Comparison of ENCODE assay signal across 24 cellular contexts in genomic region chr5:33324667-33325307, GRCh38.
DNase-seq lines count a peak whose midpoint lies in the region; ATAC-seq and TF ChIP-seq lines count a peak whose summit lies in the region.
"Had no signal": no experiment of that assay in that cellular context is flagged by ENCODE, and none has a peak within 500 bp of the region (broad histone marks: within the 10 kb centered on the region; RNA-seq: fewer than 3 reads in every experiment).

No MANE protein-coding gene starts in this region.

- WGBS in sigmoid colon, 2 donors, result 74 to 77% methylated on average over 2 of the region's 2 CpGs

- H3K4me1 ChIP-seq in adipocyte (ENCODE audit: control insufficient read depth, insufficient read depth, low read length), result peaks cover 55% of the 10 kb centered on the region
- H3K4me1 ChIP-seq in sigmoid colon, result peaks cover 0 to 72% (median 56%) of the 10 kb centered on the region in 4 donors
- H3K4me1 ChIP-seq: Caco-2, HAP-1, SJCRH30 had no signal

- DNase-seq in AG10803 (ENCODE audit: low read depth), result peak; percentile 29
- peak; percentile 50 for DNase-seq in adipocyte (ENCODE audit: low read depth)
- DNase-seq in fibroblast of gingiva (ENCODE audit: low read depth), result peak; percentile 50
- no peak for DNase-seq in sigmoid colon
- DNase-seq in SK-N-DZ (ENCODE audit: low spot score), result no peak
- DNase-seq: ACHN; Caco-2; CD4-positive, alpha-beta memory T cell; DMS 273 treated with DMSO at 0.1 percent for 48 hours; DMS79 treated with DMSO at 0.1 percent for 48 hours; NCI-H1105; NCI-H2029 treated with DMSO at 0.1 percent for 48 hours; NCI-H226; NCI-H510A treated with DMSO at 0.1 percent for 48 hours; NCI-H774; Peyer's patch; SJCRH30 had no signal

- H3K27ac ChIP-seq in sigmoid colon, result peak overlapping the region; percentile 7 to 77 (median 67)
- H3K27ac ChIP-seq: 22Rv1; BLaER1 treated with 17β-estradiol and CSF1 and Interleukin-3, amounts not matched to agents 10 nM and 100 nM; SJCRH30 had no signal

- no peak for TF ChIP-seq CTCF in AG10803 (conservative IDR thresholded peaks at IDR 0.05; ENCODE audit: low read length)
- TF ChIP-seq CTCF in sigmoid colon (IDR thresholded peaks at IDR 0.05), result no peak

- TF ChIP-seq POLR2A in sigmoid colon (IDR thresholded peaks at IDR 0.05), result no peak

- H3K4me3 ChIP-seq in AG10803 (ENCODE audit: low read length) (no peak overlapping the region), adipocyte (ENCODE audit: low read length) (no peak overlapping the region), sigmoid colon (no peak overlapping the region)
- H3K4me3 ChIP-seq: BLaER1 treated with 17β-estradiol and CSF1 and Interleukin-3, amounts not matched to agents 10 nM and 100 nM; GM12878; HAP-1; Peyer's patch; SJCRH30 had no signal

- intact Hi-C loops in sigmoid colon (cut with DNase I), result loop anchor here (5.0 kb wide), 2 partner anchors 38 to 83 kb away; no protein-coding TSS in a partner anchor

- ATAC-seq in GM18861 (IDR thresholded peaks at IDR 0.05; ENCODE audit: unreplicated experiment) (no peak), HG02623 (IDR thresholded peaks at IDR 0.05; ENCODE audit: unreplicated experiment) (no peak), GM18870 (IDR thresholded peaks at IDR 0.05; ENCODE audit: unreplicated experiment) (no peak)
- ATAC-seq: GM12878 had no signal

- TF ChIP-seq EP300 in sigmoid colon (IDR thresholded peaks at IDR 0.05), result peak in 1 of 4 donors; percentile 19

- no peaks in the 10 kb centered on the region for H3K27me3 ChIP-seq in adipocyte (replicated peaks; ENCODE audit: control insufficient read depth, insufficient read depth, low read length)
- H3K27me3 ChIP-seq in sigmoid colon, result no peaks in the 10 kb centered on the region
- H3K27me3 ChIP-seq: BLaER1 treated with 17β-estradiol and CSF1 and Interleukin-3, amounts not matched to agents 10 nM and 100 nM; Peyer's patch; SJCRH30 had no signal

- H3K36me3 ChIP-seq in adipocyte (ENCODE audit: control insufficient read depth, insufficient read depth, low read length, severe bottlenecking) (no peaks in the 10 kb centered on the region), sigmoid colon (no peaks in the 10 kb centered on the region)
- H3K36me3 ChIP-seq: BLaER1 treated with 17β-estradiol and CSF1 and Interleukin-3, amounts not matched to agents 10 nM and 100 nM; HAP-1; Peyer's patch; SJCRH30 had no signal

- H3K9ac ChIP-seq in adipocyte (ENCODE audit: low read length), result peak overlapping the region; percentile 64
- H3K9ac ChIP-seq: BLaER1 treated with 17β-estradiol and CSF1 and Interleukin-3, amounts not matched to agents 10 nM and 100 nM had no signal

- H3K9me3 ChIP-seq in adipocyte (ENCODE audit: control insufficient read depth, low read length) (no peaks in the 10 kb centered on the region), sigmoid colon (no peaks in the 10 kb centered on the region)
- H3K9me3 ChIP-seq: Caco-2, HAP-1, Peyer's patch, SJCRH30 had no signal

Comparison
In these comparisons a context has a peak if more than half of its experiments do, and no peak if none do; other contexts are left out.
1. DNase-seq: peak in AG10803 (single experiment), adipocyte (single experiment) and fibroblast of gingiva (single experiment); none in sigmoid colon (single experiment) and SK-N-DZ (single experiment).